ENCODE assay signal across 8 cellular contexts in the genomic region with DNA sequence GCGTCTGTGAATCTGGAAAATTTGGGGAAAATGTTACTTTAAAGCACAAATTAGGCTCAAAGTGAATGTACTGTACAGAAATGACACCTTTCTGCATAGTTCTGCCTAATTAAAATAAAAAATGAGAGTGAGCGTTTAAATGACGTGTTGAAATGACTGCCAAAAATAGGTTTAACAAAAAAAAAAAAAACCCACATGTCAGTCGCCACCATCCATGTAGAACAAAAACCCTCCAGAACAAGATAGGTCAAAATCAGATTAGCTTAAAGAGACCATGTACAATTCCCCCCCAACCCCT. TPM values are rescaled to one million over a fixed set of nuclear protein-coding genes. Genes with fewer than 3 reads are reported as not detected.
DNase-seq lines count a peak whose midpoint lies in the region; ATAC-seq and TF ChIP-seq lines count a peak whose summit lies in the region.

No MANE protein-coding gene starts in this region.

- H3K9me3 Mint-ChIP-seq in naive thymus-derived CD4-positive, alpha-beta T cell = no peaks in the 10 kb centered on the region

- H3K27me3 Mint-ChIP-seq in naive thymus-derived CD4-positive, alpha-beta T cell = no peaks in the 10 kb centered on the region

- CTCF ChIA-PET in naive thymus-derived CD4-positive, alpha-beta T cell (lab: Charles Lee) = interaction anchor here (0.7 to 2.5 kb wide), 10 partner anchors 9 to 283 kb away, joined by 3 to 15 read pairs (median 6); no protein-coding TSS in a partner anchor

- H3K4me1 ChIP-seq in naive thymus-derived CD4-positive, alpha-beta T cell (ENCODE audit: control insufficient read depth in 2 of 2, insufficient read depth in 2 of 2, low read length in 2 of 2) = peaks cover 23 to 30% of the 10 kb centered on the region in 2 donors

- peaks cover 42 to 52% (median 45%) of the 10 kb centered on the region in 7 donors for H3K4me1 Mint-ChIP-seq in naive thymus-derived CD4-positive, alpha-beta T cell

- TF ChIP-seq CTCF in AG09309 (IDR thresholded peaks at IDR 0.05; ENCODE audit: control insufficient read depth, insufficient read depth, low read depth, low read length, missing control alignments) = no peak

- POLR2A ChIA-PET in naive thymus-derived CD4-positive, alpha-beta T cell (lab: Charles Lee) = interaction anchor here (0.7 to 2.7 kb wide), 12 partner anchors 13 to 533 kb away, joined by 3 to 29 read pairs (median 4); a partner anchor contains a TSS

- H3K36me3 Mint-ChIP-seq in naive thymus-derived CD4-positive, alpha-beta T cell = peaks cover 0 to 7% (median 4%) of the 10 kb centered on the region in 5 donors

- peaks cover 0 to 8% (median 3%) of the 10 kb centered on the region in 3 experiments for H3K36me3 ChIP-seq in naive thymus-derived CD4-positive, alpha-beta T cell (ENCODE audit: control insufficient read depth in 2 of 3, insufficient read depth in 3 of 3, low read length in 3 of 3)

- H3K27ac Mint-ChIP-seq in naive thymus-derived CD4-positive, alpha-beta T cell = peak overlapping the region; percentile 68 to 96 (median 91)

- ATAC-seq in HG03520 (IDR thresholded peaks at IDR 0.05; ENCODE audit: unreplicated experiment) = peak; percentile 14
- ATAC-seq in naive thymus-derived CD4-positive, alpha-beta T cell = peak; percentile 33

- H3K4me3 ChIP-seq in AG09309 (ENCODE audit: control insufficient read depth, low read depth, low read length) = peak overlapping the region; percentile 79
- peak overlapping the region; percentile 82 for H3K4me3 ChIP-seq in naive thymus-derived CD4-positive, alpha-beta T cell (ENCODE audit: low read length)

- DNase-seq in AG09309 (ENCODE audit: low read depth) (no peak), caudate nucleus (lab: John Stamatoyannopoulos, UW) (no peak), hypothalamus (lab: John Stamatoyannopoulos, UW) (no peak), NCI-H446 (lab: John Stamatoyannopoulos, UW) (no peak), NCI-H1436 treated with DMSO at 0.1 percent for 48 hours (lab: John Stamatoyannopoulos, UW) (no peak)
- peak in 1 of 9 donors; percentile 38 for DNase-seq in naive thymus-derived CD4-positive, alpha-beta T cell
- DNase-seq in stimulated activated CD4-positive, alpha-beta T cell treated with anti-CD3 and anti-CD28 coated beads, Interleukin-2, amount 100 ng/mL, for 24 hours = no peak

- H3K9me3 ChIP-seq in naive thymus-derived CD4-positive, alpha-beta T cell (ENCODE audit: control insufficient read depth in 2 of 3, low read length in 3 of 3) = no peaks in the 10 kb centered on the region

- peak overlapping the region; percentile 27 for H3K27ac ChIP-seq in caudate nucleus (ENCODE audit: low read depth, low read length)
- H3K27ac ChIP-seq in naive thymus-derived CD4-positive, alpha-beta T cell (ENCODE audit: low read depth, low read length) = peak overlapping the region; percentile 74

- no peaks in the 10 kb centered on the region for H3K27me3 ChIP-seq in naive thymus-derived CD4-positive, alpha-beta T cell (ENCODE audit: control insufficient read depth in 2 of 2, insufficient read depth in 2 of 2, low read length in 2 of 2)

- intact Hi-C loops in naive thymus-derived CD4-positive, alpha-beta T cell (cut with micrococcal nuclease) = loop anchor here (1.0 to 10.0 kb wide), 18 partner anchors 18 to 1735 kb away; a partner anchor contains a TSS

- H3K4me3 Mint-ChIP-seq in naive thymus-derived CD4-positive, alpha-beta T cell = peak overlapping the region; percentile 89 to 99 (median 94)

RNA-seq across cellular contexts. Expression of a gene that starts 0.7 kb away (rescaled TPM):
- 100 to 1,000 TPM in 2 of 5 experiments, 10 to 100 TPM in 3; 63.6 to 165 (median 89.3) TPM for total RNA-seq in naive thymus-derived CD4-positive, alpha-beta T cell
- 10 to 100 TPM; 85.6 to 95.1 TPM for polyA plus RNA-seq in naive thymus-derived CD4-positive, alpha-beta T cell
